In genomic region chr14:79825046-79825521, GRCh38 we compare ENCODE assay signal across 16 cellular contexts.
DNase-seq lines count a peak whose midpoint lies in the region; ATAC-seq and TF ChIP-seq lines count a peak whose summit lies in the region.
"Had no signal": no experiment of that assay in that cellular context is flagged by ENCODE, and none has a peak within 500 bp of the region (broad histone marks: within the 10 kb centered on the region; RNA-seq: fewer than 3 reads in every experiment).

No MANE protein-coding gene starts in this region.

- H3K36me3 Mint-ChIP-seq in neural progenitor cell: peaks cover 2% of the 10 kb centered on the region

- H3K9ac ChIP-seq in BLaER1 treated with 17β-estradiol and CSF1 and Interleukin-3, amounts not matched to agents 10 nM and 100 nM: no peak overlapping the region
- no peak overlapping the region for H3K9ac ChIP-seq in neural progenitor cell
- H3K9ac ChIP-seq: KMS-11 had no signal

- 0 out of 22 replicates have a peak overlapping the region, but pooled peaks of 1 of the 11 experiments have one; percentile 3 for H3K27ac ChIP-seq in BLaER1 treated with 17β-estradiol and CSF1 and Interleukin-3, amounts not matched to agents 10 nM and 100 nM
- no peak overlapping the region for H3K27ac ChIP-seq in neural progenitor cell
- H3K27ac ChIP-seq: KMS-11, SJCRH30 had no signal

- no peak overlapping the region for H3K4me3 ChIP-seq in BLaER1 treated with 17β-estradiol and CSF1 and Interleukin-3, amounts not matched to agents 10 nM and 100 nM
- H3K4me3 ChIP-seq in fibroblast of the aortic adventitia (ENCODE audit: low read depth, low read length): no peak overlapping the region
- no peak overlapping the region for H3K4me3 ChIP-seq in neural progenitor cell
- no peak overlapping the region for H3K4me3 ChIP-seq in BE2C (ENCODE audit: low read depth, low read length)
- H3K4me3 ChIP-seq: SJCRH30 had no signal

- peak overlapping the region in 9 of 11 experiments; percentile 4 to 37 (median 17); a peak in 8 of 22 replicates for H3K4me2 ChIP-seq in BLaER1 treated with 17β-estradiol and CSF1 and Interleukin-3, amounts not matched to agents 10 nM and 100 nM
- no peak overlapping the region for H3K4me2 ChIP-seq in neural progenitor cell
- H3K4me2 ChIP-seq: KMS-11 had no signal

- DNase-seq in NCI-H446 treated with DMSO at 0.1 percent for 48 hours (lab: John Stamatoyannopoulos, UW) (peak; percentile 47), fibroblast of the aortic adventitia (ENCODE audit: low read depth) (peak; percentile 16), neural progenitor cell (ENCODE audit: low spot score) (no peak), BE2C (no peak), SKM-1 (lab: John Stamatoyannopoulos, UW; ENCODE audit: unreplicated experiment) (no peak)
- DNase-seq: activated gamma-delta T cell, H7, NCI-H510A had no signal

- no peaks in the 10 kb centered on the region for H3K27me3 ChIP-seq in BLaER1 treated with 17β-estradiol and CSF1 and Interleukin-3, amounts not matched to agents 10 nM and 100 nM
- no peaks in the 10 kb centered on the region for H3K27me3 ChIP-seq in neural progenitor cell
- no peaks in the 10 kb centered on the region for H3K27me3 ChIP-seq in BE2C
- H3K27me3 ChIP-seq: SJCRH30 had no signal

- H3K4me1 ChIP-seq in BLaER1 treated with 17β-estradiol and CSF1 and Interleukin-3, amounts not matched to agents 10 nM and 100 nM: peaks cover 6 to 55% (median 37%) of the 10 kb centered on the region in 10 experiments; a peak in 17 of 20 replicates
- H3K4me1 ChIP-seq in neural progenitor cell (peaks cover 38% of the 10 kb centered on the region), BE2C (peaks cover 3% of the 10 kb centered on the region; the same call in 1 of the 2 replicates)

- TF ChIP-seq CTCF in fibroblast of the aortic adventitia (IDR thresholded peaks at IDR 0.05; ENCODE audit: insufficient read depth, low read length): no peak
- no peak for TF ChIP-seq CTCF in neural progenitor cell (IDR thresholded peaks at IDR 0.05)
- TF ChIP-seq CTCF in BE2C (IDR thresholded peaks at IDR 0.05; ENCODE audit: low read depth, low read length): no peak

- no peaks in the 10 kb centered on the region for H3K27me3 Mint-ChIP-seq in neural progenitor cell (ENCODE audit: insufficient read depth, low read depth)
- H3K27me3 Mint-ChIP-seq: dendritic cell treated with granulocyte-macrophage colony-stimulating factor and Interleukin-4, amounts not matched to agents 40 ng/mL and 50 ng/mL, for 4 days; stimulated activated naive CD8-positive, alpha-beta T cell treated with anti-CD3 and anti-CD28 coated beads, Interleukin-15, Interleukin-2, amounts not matched to agents 100 ng/mL and 50 ng/mL, for 24 hours had no signal

- H3K4me1 Mint-ChIP-seq in neural progenitor cell: peaks cover 37% of the 10 kb centered on the region

- no peak for ATAC-seq in HG03280 (IDR thresholded peaks at IDR 0.05; ENCODE audit: unreplicated experiment)
- ATAC-seq in GM21737 (IDR thresholded peaks at IDR 0.05; ENCODE audit: unreplicated experiment): no peak

- peaks cover 2% of the 10 kb centered on the region for H3K9me3 Mint-ChIP-seq in neural progenitor cell
- H3K9me3 Mint-ChIP-seq: neural crest cell had no signal

- H3K27ac Mint-ChIP-seq in neural progenitor cell: no peak overlapping the region
- H3K27ac Mint-ChIP-seq: dendritic cell treated with granulocyte-macrophage colony-stimulating factor and Interleukin-4, amounts not matched to agents 40 ng/mL and 50 ng/mL, for 4 days; stimulated activated naive CD8-positive, alpha-beta T cell treated with anti-CD3 and anti-CD28 coated beads, Interleukin-15, Interleukin-2, amounts not matched to agents 100 ng/mL and 50 ng/mL, for 24 hours had no signal

- peaks cover 0 to 36% (median 10%) of the 10 kb centered on the region in 11 experiments; a peak in 11 of 22 replicates for H3K9me3 ChIP-seq in BLaER1 treated with 17β-estradiol and CSF1 and Interleukin-3, amounts not matched to agents 10 nM and 100 nM (replicated peaks in 1 of 11)
- H3K9me3 ChIP-seq in neural progenitor cell (ENCODE audit: low read depth) (no peaks in the 10 kb centered on the region), BE2C (no peaks in the 10 kb centered on the region)
- H3K9me3 ChIP-seq: SJCRH30 had no signal

- 0 out of 22 replicates have a peak, but pooled peaks cover 0 to 3% (median 0%) of the 10 kb centered on the region in 11 experiments for H3K36me3 ChIP-seq in BLaER1 treated with 17β-estradiol and CSF1 and Interleukin-3, amounts not matched to agents 10 nM and 100 nM
- H3K36me3 ChIP-seq in neural progenitor cell (no peaks in the 10 kb centered on the region), BE2C (no peaks in the 10 kb centered on the region)
- H3K36me3 ChIP-seq: SJCRH30 had no signal

- peak overlapping the region; percentile 7 for H2AFZ ChIP-seq in neural progenitor cell (replicated peaks)

- no peak overlapping the region for H3K4me3 Mint-ChIP-seq in neural progenitor cell
- H3K4me3 Mint-ChIP-seq: dendritic cell treated with granulocyte-macrophage colony-stimulating factor and Interleukin-4, amounts not matched to agents 40 ng/mL and 50 ng/mL, for 4 days; neural crest cell; stimulated activated naive CD8-positive, alpha-beta T cell treated with anti-CD3 and anti-CD28 coated beads, Interleukin-15, Interleukin-2, amounts not matched to agents 100 ng/mL and 50 ng/mL, for 24 hours had no signal

- no peaks in the 10 kb centered on the region for H4K20me1 ChIP-seq in BLaER1 treated with 17β-estradiol and CSF1 and Interleukin-3, amounts not matched to agents 10 nM and 100 nM
- no peaks in the 10 kb centered on the region for H4K20me1 ChIP-seq in neural progenitor cell (ENCODE audit: low read depth)

- no peaks in the 10 kb centered on the region for H3K79me2 ChIP-seq in neural progenitor cell (ENCODE audit: low read depth)

- peaks cover 22% of the 10 kb centered on the region for H3F3A ChIP-seq in neural progenitor cell (ENCODE audit: low read depth)

Comparison
In these comparisons a context has a peak if more than half of its experiments do, and no peak if none do; other contexts are left out.
1. DNase-seq: peak in NCI-H446 treated with DMSO at 0.1 percent for 48 hours (single experiment) and fibroblast of the aortic adventitia (single experiment); none in neural progenitor cell (single experiment), BE2C (single experiment) and SKM-1 (single experiment).